Comparison of ENCODE assay signal across 20 cellular contexts in the genomic region with DNA sequence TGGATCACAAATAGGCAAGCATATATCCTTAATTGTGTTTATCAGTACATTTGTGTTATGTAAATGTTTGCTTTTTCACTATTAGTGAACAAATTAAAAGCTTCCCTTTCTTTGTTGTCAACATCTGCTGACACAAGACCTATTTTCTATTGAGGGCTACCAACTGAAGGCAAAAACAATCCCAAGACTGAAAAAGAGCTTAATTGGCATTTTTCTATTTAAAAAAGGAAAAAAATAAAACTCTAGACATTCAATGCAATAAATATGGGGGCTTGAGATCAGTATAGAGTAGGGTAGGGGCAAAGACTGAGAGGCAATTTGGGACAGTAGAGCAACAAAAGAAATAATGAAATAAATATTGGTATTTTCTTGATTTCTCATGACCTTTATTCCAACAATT. TPM values are rescaled to one million over a fixed set of nuclear protein-coding genes. Genes with fewer than 3 reads are reported as not detected.
DNase-seq lines count a peak whose midpoint lies in the region; ATAC-seq, FAIRE-seq and TF ChIP-seq lines count a peak whose summit lies in the region.
"Had no signal": no experiment of that assay in that cellular context is flagged by ENCODE, and none has a peak within 500 bp of the region (broad histone marks: within the 10 kb centered on the region; RNA-seq: fewer than 3 reads in every experiment).

No MANE protein-coding gene starts in this region.

- TF ChIP-seq CTCF in HepG2 (CRISPR knock-in tag; IDR thresholded peaks at IDR 0.05) (no peak), right lobe of liver (IDR thresholded peaks at IDR 0.05) (no peak), K562 (IDR thresholded peaks at IDR 0.05 in 2 of 3, conservative IDR thresholded peaks at IDR 0.05 in 1 of 3; ENCODE audit: insufficient read depth in 2 of 3, low read depth in 1 of 3, low read length in 3 of 3) (no peak), left lung (IDR thresholded peaks at IDR 0.05) (no peak), upper lobe of right lung (IDR thresholded peaks at IDR 0.05) (no peak), spleen (IDR thresholded peaks at IDR 0.05 in 8 of 11, conservative IDR thresholded peaks at IDR 0.05 in 3 of 11) (no peak)

- H3K27me3 ChIP-seq in HepG2 (ENCODE audit: control insufficient read depth in 1 of 2, insufficient read depth in 2 of 2, low read length in 2 of 2) = no peaks in the 10 kb centered on the region
- H3K27me3 ChIP-seq in right lobe of liver = no peaks in the 10 kb centered on the region
- no peaks in the 10 kb centered on the region for H3K27me3 ChIP-seq in K562 (ENCODE audit: control insufficient read depth in 2 of 2, insufficient read depth in 2 of 2, low read length in 2 of 2)
- H3K27me3 ChIP-seq in left lung = no peaks in the 10 kb centered on the region
- no peaks in the 10 kb centered on the region for H3K27me3 ChIP-seq in upper lobe of right lung
- no peaks in the 10 kb centered on the region for H3K27me3 ChIP-seq in spleen (replicated peaks in 1 of 7)

- in situ Hi-C loops in HepG2 (cut with HindIII; ENCODE audit: extremely low pct_ligation_motif_present, low pct_unique_long_range_greater_than_20kb) (no loop called here), K562 (cut with MboI) (no loop called here)

- H3K27ac ChIP-seq in HepG2 (ENCODE audit: extremely low read length, insufficient read depth, low read length) = no peak overlapping the region
- no peak overlapping the region for H3K27ac ChIP-seq in right lobe of liver
- H3K27ac ChIP-seq in K562 (ENCODE audit: extremely low read depth, low read depth, low read length) = no peak overlapping the region
- peak overlapping the region; percentile 67 to 77 for H3K27ac ChIP-seq in left lung
- H3K27ac ChIP-seq in upper lobe of right lung = peak overlapping the region; percentile 55
- H3K27ac ChIP-seq in spleen = peak overlapping the region in 2 of 8 donors; percentile 59 to 76
- H3K27ac ChIP-seq: C4-2B had no signal

- H3K4me3 ChIP-seq in HepG2 (replicated peaks in 1 of 3; ENCODE audit: insufficient read depth in 1 of 3, low read depth in 2 of 3, low read length in 3 of 3) (no peak overlapping the region), right lobe of liver (no peak overlapping the region), K562 (no peak overlapping the region), left lung (no peak overlapping the region), upper lobe of right lung (peak overlapping the region; percentile 12), spleen (peak overlapping the region in 1 of 8 donors; percentile 2)
- H3K4me3 ChIP-seq: GM23338 had no signal

- no TSS peak for BruUV-seq in HepG2 (replicated peaks; lab: Mats Ljungman, UMichigan)
- no TSS peak for BruUV-seq in K562 (replicated peaks; lab: Mats Ljungman, UMichigan)

- H2AFZ ChIP-seq in HepG2 (ENCODE audit: low read length) = no peak overlapping the region
- H2AFZ ChIP-seq in K562 (ENCODE audit: low read depth, low read length) = no peak overlapping the region
- H2AFZ ChIP-seq: GM23338 had no signal

- TF ChIP-seq EP300 in HepG2 (IDR thresholded peaks at IDR 0.05; ENCODE audit: low read depth in 2 of 2, low read length in 2 of 2) = no peak
- no peak for TF ChIP-seq EP300 in HepG2 (CRISPR knock-in tag; IDR thresholded peaks at IDR 0.05; ENCODE audit: borderline replicate concordance)
- TF ChIP-seq EP300 in K562 (IDR thresholded peaks at IDR 0.05; ENCODE audit: low read length) = no peak

- TF ChIP-seq RAD21 in HepG2 (CRISPR knock-in tag; IDR thresholded peaks at IDR 0.05) (no peak), K562 (CRISPR knock-in tag; conservative IDR thresholded peaks at IDR 0.05 in 1 of 2, IDR thresholded peaks at IDR 0.05 in 1 of 2) (no peak)

- H3K4me1 ChIP-seq in HepG2 (ENCODE audit: insufficient read depth, low read length) (peaks cover 32% of the 10 kb centered on the region), right lobe of liver (peaks cover 0 to 5% (median 0%) of the 10 kb centered on the region in 4 donors), K562 (replicated peaks in 1 of 2; ENCODE audit: control insufficient read depth in 2 of 2, insufficient read depth in 2 of 2, low read length in 2 of 2) (no peaks in the 10 kb centered on the region; a peak in 1 of 5 replicates), left lung (peaks cover 18 to 28% of the 10 kb centered on the region in 2 donors), upper lobe of right lung (peaks cover 25% of the 10 kb centered on the region), spleen (peaks cover 0 to 12% (median 5%) of the 10 kb centered on the region in 6 donors)

- H3K79me2 ChIP-seq in HepG2 (ENCODE audit: insufficient read depth, low read length) (no peaks in the 10 kb centered on the region), K562 (ENCODE audit: control insufficient read depth, insufficient read depth, low read length) (no peaks in the 10 kb centered on the region)

- DNase-seq in HepG2 (ENCODE audit: low spot score) (no peak), right lobe of liver (no peak), K562 (ENCODE audit: extremely low read depth in 1 of 4, low spot score in 3 of 4) (no peak), left lung (no peak), upper lobe of right lung (no peak), spleen (no peak), EL (no peak), SHP77 (lab: John Stamatoyannopoulos, UW) (no peak)
- DNase-seq: ACHN; Caco-2; CD4-positive, alpha-beta T cell; GDM1; HCEC 1CT had no signal

- H4K20me1 ChIP-seq in HepG2 (ENCODE audit: insufficient read depth, low read length) = no peaks in the 10 kb centered on the region
- no peaks in the 10 kb centered on the region; the same call in 1 of the 2 replicates for H4K20me1 ChIP-seq in K562 (replicated peaks; ENCODE audit: control insufficient read depth, insufficient read depth, low read length)

- H3K9ac ChIP-seq in HepG2 (ENCODE audit: insufficient read depth, low read depth, low read length) (no peak overlapping the region), K562 (ENCODE audit: insufficient read depth in 1 of 2, low read depth in 2 of 2, low read length in 2 of 2) (no peak overlapping the region)

- no peaks in the 10 kb centered on the region for H3K9me3 ChIP-seq in HepG2 (ENCODE audit: low read length)
- no peaks in the 10 kb centered on the region for H3K9me3 ChIP-seq in right lobe of liver
- no peaks in the 10 kb centered on the region for H3K9me3 ChIP-seq in K562 (replicated peaks; ENCODE audit: control insufficient read depth, insufficient read depth, low read depth, low read length)
- no peaks in the 10 kb centered on the region for H3K9me3 ChIP-seq in left lung
- H3K9me3 ChIP-seq in upper lobe of right lung = no peaks in the 10 kb centered on the region
- H3K9me3 ChIP-seq in spleen = no peaks in the 10 kb centered on the region
- H3K9me3 ChIP-seq: Caco-2 had no signal

- intact Hi-C loops in HepG2 (cut with micrococcal nuclease; ENCODE audit: unreplicated experiment) (loop anchor here (5.0 kb wide), 1 partner anchor 104 kb away; no protein-coding TSS in a partner anchor), right lobe of liver (cut with DNase I) (no loop called here), K562 (cut with micrococcal nuclease) (no loop called here), left lung (cut with DNase I) (no loop called here), upper lobe of right lung (cut with DNase I) (no loop called here), spleen (cut with DNase I; ENCODE audit: low total_unique reads) (no loop called here)

- CTCF ChIA-PET in HepG2 (lab: Yijun Ruan, JAX; ENCODE audit: low intra/inter-chr PET ratio, low total read pairs) = no interaction called here
- CTCF ChIA-PET in K562 (lab: Yijun Ruan, JAX; ENCODE audit: low intra/inter-chr PET ratio) = no interaction called here

- H3K36me3 ChIP-seq in HepG2 (replicated peaks in 1 of 2; ENCODE audit: control insufficient read depth in 1 of 2, insufficient read depth in 2 of 2, low read length in 2 of 2) = peaks cover 3 to 33% of the 10 kb centered on the region in 2 experiments; a peak in 4 of 5 replicates
- no peaks in the 10 kb centered on the region for H3K36me3 ChIP-seq in right lobe of liver
- H3K36me3 ChIP-seq in K562 (ENCODE audit: control insufficient read depth, insufficient read depth, low read length) = peaks cover 35% of the 10 kb centered on the region
- H3K36me3 ChIP-seq in left lung = peaks cover 0 to 15% of the 10 kb centered on the region in 2 donors
- H3K36me3 ChIP-seq in upper lobe of right lung = peaks cover 9% of the 10 kb centered on the region
- H3K36me3 ChIP-seq in spleen = peaks cover 0 to 60% (median 4%) of the 10 kb centered on the region in 6 donors

- FAIRE-seq in HepG2 (lab: Jason Lieb, UNC) (no peak), K562 (lab: Jason Lieb, UNC) (no peak)
- FAIRE-seq: D721Med, GM12892, GM18507, H54 had no signal

- no peak overlapping the region for H3K4me2 ChIP-seq in HepG2 (ENCODE audit: low read depth, low read length)
- no peak overlapping the region for H3K4me2 ChIP-seq in K562 (ENCODE audit: insufficient read depth, low read length)
- H3K4me2 ChIP-seq: GM23338 had no signal

- no peaks in the 10 kb centered on the region for H3K9me1 ChIP-seq in K562 (ENCODE audit: control insufficient read depth, insufficient read depth, low read length)

- POLR2A ChIA-PET in HepG2 (lab: Yijun Ruan, JAX) = no interaction called here
- POLR2A ChIA-PET in K562 (lab: Yijun Ruan, JAX) = no interaction called here

- no peak for ATAC-seq in HepG2
- ATAC-seq in right lobe of liver = no peak
- no peak for ATAC-seq in K562
- ATAC-seq in left lung = no peak
- ATAC-seq in upper lobe of right lung = no peak
- ATAC-seq: GM23338 had no signal

- TF ChIP-seq POLR2A in HepG2 (IDR thresholded peaks at IDR 0.05; ENCODE audit: insufficient read depth in 1 of 2, low read depth in 2 of 2, low read length in 2 of 2) = no peak
- no peak for TF ChIP-seq POLR2A in right lobe of liver (IDR thresholded peaks at IDR 0.05)
- TF ChIP-seq POLR2A in K562 (conservative IDR thresholded peaks at IDR 0.05) = no peak
- TF ChIP-seq POLR2A in spleen (IDR thresholded peaks at IDR 0.05) = no peak

RNA-seq across cellular contexts. Expression of a gene that starts 24.2 kb away (rescaled TPM):
- total RNA-seq in HepG2 (2016; rRNA removed; fragmentation: Illumina TruSeq; extraction: Trizol) = not detected in 2 replicates
- total RNA-seq in HepG2 (2016; cell fraction: cytosol; rRNA removed; fragmentation: Illumina TruSeq; extraction: Trizol; ENCODE audit: low read depth) = not detected in 2 replicates
- total RNA-seq in HepG2 (2016; cell fraction: insoluble cytoplasmic fraction; rRNA removed; fragmentation: Illumina TruSeq; extraction: Trizol) = not detected in 2 replicates
- total RNA-seq in HepG2 (2016; cell fraction: membrane; rRNA removed; fragmentation: Illumina TruSeq; extraction: Trizol) = not detected in 2 replicates
- total RNA-seq in HepG2 (2016; cell fraction: nucleus; rRNA removed; fragmentation: Illumina TruSeq; extraction: Trizol) = not detected in 2 replicates
- not detected in 2 replicates for polyA plus RNA-seq in HepG2 (2011; rRNA removed)
- not detected in 2 replicates for polyA plus RNA-seq in HepG2 (2011; cell fraction: cytosol; rRNA removed)
- not detected in 2 replicates for polyA plus RNA-seq in HepG2 (2011; cell fraction: nucleus; rRNA removed)
- polyA plus RNA-seq in HepG2 (2012) = 0.24 TPM in 1 of 2 replicates, not detected in the other
- not detected in 2 replicates for polyA plus RNA-seq in HepG2 (2016; cell fraction: cytosol; fragmentation: Illumina TruSeq; extraction: Trizol; ENCODE audit: low read depth)
- polyA plus RNA-seq in HepG2 (2016; cell fraction: insoluble cytoplasmic fraction; fragmentation: Illumina TruSeq; extraction: Trizol; ENCODE audit: low read depth) = not detected in 2 replicates
- not detected in 2 replicates for polyA plus RNA-seq in HepG2 (2016; cell fraction: membrane; fragmentation: Illumina TruSeq; extraction: Trizol; ENCODE audit: low read depth)
- polyA plus RNA-seq in HepG2 (2016; cell fraction: nucleus; fragmentation: Illumina TruSeq; extraction: Trizol; ENCODE audit: insufficient read depth, low read depth) = not detected in 2 replicates
- polyA minus RNA-seq in HepG2 (2011; rRNA and poly(A)+ RNA removed; ENCODE audit: low replicate concordance) = not detected in 2 replicates
- polyA minus RNA-seq in HepG2 (2011; cell fraction: cytosol; rRNA and poly(A)+ RNA removed) = not detected in 2 replicates
- 0.37 TPM in 1 of 2 replicates, not detected in the other for polyA minus RNA-seq in HepG2 (2011; cell fraction: nucleus; rRNA and poly(A)+ RNA removed)
- under 1 TPM in 2 of 6 experiments, not detected in 4; 0.29 to 0.62 TPM for total RNA-seq in right lobe of liver
- not detected in 2 replicates for total RNA-seq in K562 (2011; cell fraction: chromatin; rRNA removed; ENCODE audit: low replicate concordance)
- total RNA-seq in K562 (2011; cell fraction: nucleolus; rRNA removed) = not detected in 2 replicates
- not detected in 2 replicates for total RNA-seq in K562 (2011; cell fraction: nucleoplasm; rRNA removed)
- total RNA-seq in K562 (2014; rRNA removed) = not detected in 2 replicates
- not detected in 2 replicates for total RNA-seq in K562 (2014; rRNA removed; fragmentation: Illumina TruSeq; extraction: Trizol)
- total RNA-seq in K562 (2015; rRNA removed; fragmentation: Illumina TruSeq; extraction: Trizol) = 0.11 TPM in 1 of 2 replicates, not detected in the other
- not detected in 2 replicates for total RNA-seq in K562 (2021)
- polyA plus RNA-seq in K562 (2011; rRNA removed) = 0.03 TPM in 1 of 2 replicates, not detected in the other
- not detected in 2 replicates for polyA plus RNA-seq in K562 (2011; cell fraction: cytosol; rRNA removed)
- polyA plus RNA-seq in K562 (2011; cell fraction: nucleus; rRNA removed) = 0.06 TPM in 2 replicates
- 0.20 and 0.61 TPM in 2 replicates for polyA plus RNA-seq in K562 (2012)
- polyA plus RNA-seq in K562 (2014; fragmentation: Illumina TruSeq; extraction: Trizol) = not detected in 2 replicates
- under 1 TPM in 1 of 2 experiments, not detected in 1; 0.41 TPM for polyA plus RNA-seq in K562 (2014; fragmentation: Nextera tagmentation; extraction: Ambion mirVana)
- polyA plus RNA-seq in K562 (2014; rRNA removed) = not detected in 2 replicates
- polyA minus RNA-seq in K562 (2011; rRNA and poly(A)+ RNA removed) = 0.07 TPM in 1 of 2 replicates, not detected in the other
- polyA minus RNA-seq in K562 (2011; cell fraction: cytosol; rRNA and poly(A)+ RNA removed) = not detected in 2 replicates
- polyA minus RNA-seq in K562 (2011; cell fraction: nucleus; rRNA and poly(A)+ RNA removed) = 0.11 and 0.27 TPM in 2 replicates
- 10 to 100 TPM in 1 of 2 donors, 1 to 10 TPM in 1; 5.0 to 10.7 TPM for total RNA-seq in left lung
- total RNA-seq in upper lobe of right lung = 10.3 TPM
- total RNA-seq in spleen = 10 to 100 TPM in 1 of 7 donors, 1 to 10 TPM in 3, under 1 TPM in 2, not detected in 1; 0.44 to 14.5 (median 4.3) TPM
- 1 to 10 TPM in 1 of 3 donors, under 1 TPM in 2; 0.41 to 7.3 (median 0.94) TPM for polyA plus RNA-seq in spleen
- total RNA-seq: A172, Caco-2, GM23338 had no signal

RNA-seq across cellular contexts. Expression of a gene that starts 41.1 kb away (rescaled TPM):
- not detected in 2 replicates for total RNA-seq in HepG2 (2016; rRNA removed; fragmentation: Illumina TruSeq; extraction: Trizol)
- total RNA-seq in HepG2 (2016; cell fraction: cytosol; rRNA removed; fragmentation: Illumina TruSeq; extraction: Trizol; ENCODE audit: low read depth) = not detected in 2 replicates
- total RNA-seq in HepG2 (2016; cell fraction: insoluble cytoplasmic fraction; rRNA removed; fragmentation: Illumina TruSeq; extraction: Trizol) = not detected in 2 replicates
- total RNA-seq in HepG2 (2016; cell fraction: membrane; rRNA removed; fragmentation: Illumina TruSeq; extraction: Trizol) = not detected in 2 replicates
- not detected in 2 replicates for total RNA-seq in HepG2 (2016; cell fraction: nucleus; rRNA removed; fragmentation: Illumina TruSeq; extraction: Trizol)
- not detected in 2 replicates for polyA plus RNA-seq in HepG2 (2011; rRNA removed)
- polyA plus RNA-seq in HepG2 (2011; cell fraction: cytosol; rRNA removed) = not detected in 2 replicates
- not detected in 2 replicates for polyA plus RNA-seq in HepG2 (2011; cell fraction: nucleus; rRNA removed)
- polyA plus RNA-seq in HepG2 (2012) = not detected in 2 replicates
- polyA plus RNA-seq in HepG2 (2016; cell fraction: cytosol; fragmentation: Illumina TruSeq; extraction: Trizol; ENCODE audit: low read depth) = not detected in 2 replicates
- polyA plus RNA-seq in HepG2 (2016; cell fraction: insoluble cytoplasmic fraction; fragmentation: Illumina TruSeq; extraction: Trizol; ENCODE audit: low read depth) = not detected in 2 replicates
- not detected in 2 replicates for polyA plus RNA-seq in HepG2 (2016; cell fraction: membrane; fragmentation: Illumina TruSeq; extraction: Trizol; ENCODE audit: low read depth)
- polyA plus RNA-seq in HepG2 (2016; cell fraction: nucleus; fragmentation: Illumina TruSeq; extraction: Trizol; ENCODE audit: insufficient read depth, low read depth) = not detected in 2 replicates
- not detected in 2 replicates for polyA minus RNA-seq in HepG2 (2011; rRNA and poly(A)+ RNA removed; ENCODE audit: low replicate concordance)
- not detected in 2 replicates for polyA minus RNA-seq in HepG2 (2011; cell fraction: cytosol; rRNA and poly(A)+ RNA removed)
- 0.13 TPM in 1 of 2 replicates, not detected in the other for polyA minus RNA-seq in HepG2 (2011; cell fraction: nucleus; rRNA and poly(A)+ RNA removed)
- total RNA-seq in right lobe of liver = 1 to 10 TPM; 1.5 to 9.4 (median 4.9) TPM
- total RNA-seq in K562 (2011; cell fraction: chromatin; rRNA removed; ENCODE audit: low replicate concordance) = 0.37 and 1.3 TPM in 2 replicates
- total RNA-seq in K562 (2011; cell fraction: nucleolus; rRNA removed) = 0.33 and 0.39 TPM in 2 replicates
- total RNA-seq in K562 (2011; cell fraction: nucleoplasm; rRNA removed) = 0.51 and 1.5 TPM in 2 replicates
- total RNA-seq in K562 (2014; rRNA removed) = 0.54 and 0.82 TPM in 2 replicates
- 1.9 and 2.1 TPM in 2 replicates for total RNA-seq in K562 (2014; rRNA removed; fragmentation: Illumina TruSeq; extraction: Trizol)
- 8.0 TPM in 2 replicates for total RNA-seq in K562 (2015; rRNA removed; fragmentation: Illumina TruSeq; extraction: Trizol)
- total RNA-seq in K562 (2021) = 1.7 and 2.0 TPM in 2 replicates
- 2.5 and 3.4 TPM in 2 replicates for polyA plus RNA-seq in K562 (2011; rRNA removed)
- polyA plus RNA-seq in K562 (2011; cell fraction: cytosol; rRNA removed) = 0.79 and 2.7 TPM in 2 replicates
- polyA plus RNA-seq in K562 (2011; cell fraction: nucleus; rRNA removed) = 0.61 and 1.4 TPM in 2 replicates
- polyA plus RNA-seq in K562 (2012) = 6.7 and 20.3 TPM in 2 replicates
- polyA plus RNA-seq in K562 (2014; fragmentation: Illumina TruSeq; extraction: Trizol) = 6.5 and 7.1 TPM in 2 replicates
- 1 to 10 TPM; 1.7 to 2.9 TPM for polyA plus RNA-seq in K562 (2014; fragmentation: Nextera tagmentation; extraction: Ambion mirVana)
- 2.5 and 3.9 TPM in 2 replicates for polyA plus RNA-seq in K562 (2014; rRNA removed)
- 0.91 and 1.6 TPM in 2 replicates for polyA minus RNA-seq in K562 (2011; rRNA and poly(A)+ RNA removed)
- polyA minus RNA-seq in K562 (2011; cell fraction: cytosol; rRNA and poly(A)+ RNA removed) = not detected in 2 replicates
- 0.27 and 0.44 TPM in 2 replicates for polyA minus RNA-seq in K562 (2011; cell fraction: nucleus; rRNA and poly(A)+ RNA removed)
- total RNA-seq in left lung = 10 to 100 TPM; 25.1 to 80.4 TPM
- total RNA-seq in upper lobe of right lung = 87.9 TPM
- total RNA-seq in spleen = 100 to 1,000 TPM; 115 to 220 (median 166) TPM
- 100 to 1,000 TPM; 109 to 154 (median 123) TPM for polyA plus RNA-seq in spleen
- total RNA-seq: Caco-2, GM23338 had no signal

RNA-seq across cellular contexts. Expression of a gene that starts 48.6 kb away (rescaled TPM):
- not detected in 2 replicates for total RNA-seq in HepG2 (2016; rRNA removed; fragmentation: Illumina TruSeq; extraction: Trizol)
- total RNA-seq in HepG2 (2016; cell fraction: cytosol; rRNA removed; fragmentation: Illumina TruSeq; extraction: Trizol; ENCODE audit: low read depth) = not detected in 2 replicates
- total RNA-seq in HepG2 (2016; cell fraction: insoluble cytoplasmic fraction; rRNA removed; fragmentation: Illumina TruSeq; extraction: Trizol) = not detected in 2 replicates
- not detected in 2 replicates for total RNA-seq in HepG2 (2016; cell fraction: membrane; rRNA removed; fragmentation: Illumina TruSeq; extraction: Trizol)
- not detected in 2 replicates for total RNA-seq in HepG2 (2016; cell fraction: nucleus; rRNA removed; fragmentation: Illumina TruSeq; extraction: Trizol)
- not detected in 2 replicates for polyA plus RNA-seq in HepG2 (2011; rRNA removed)
- polyA plus RNA-seq in HepG2 (2011; cell fraction: cytosol; rRNA removed) = not detected in 2 replicates
- not detected in 2 replicates for polyA plus RNA-seq in HepG2 (2011; cell fraction: nucleus; rRNA removed)
- polyA plus RNA-seq in HepG2 (2012) = not detected in 2 replicates
- polyA plus RNA-seq in HepG2 (2016; cell fraction: cytosol; fragmentation: Illumina TruSeq; extraction: Trizol; ENCODE audit: low read depth) = not detected in 2 replicates
- polyA plus RNA-seq in HepG2 (2016; cell fraction: insoluble cytoplasmic fraction; fragmentation: Illumina TruSeq; extraction: Trizol; ENCODE audit: low read depth) = not detected in 2 replicates
- not detected in 2 replicates for polyA plus RNA-seq in HepG2 (2016; cell fraction: membrane; fragmentation: Illumina TruSeq; extraction: Trizol; ENCODE audit: low read depth)
- not detected in 2 replicates for polyA plus RNA-seq in HepG2 (2016; cell fraction: nucleus; fragmentation: Illumina TruSeq; extraction: Trizol; ENCODE audit: insufficient read depth, low read depth)
- polyA minus RNA-seq in HepG2 (2011; rRNA and poly(A)+ RNA removed; ENCODE audit: low replicate concordance) = not detected in 2 replicates
- polyA minus RNA-seq in HepG2 (2011; cell fraction: cytosol; rRNA and poly(A)+ RNA removed) = not detected in 2 replicates
- polyA minus RNA-seq in HepG2 (2011; cell fraction: nucleus; rRNA and poly(A)+ RNA removed) = not detected in 2 replicates
- 1 to 10 TPM in 5 of 6 experiments, under 1 TPM in 1; 0.26 to 5.5 (median 2.4) TPM for total RNA-seq in right lobe of liver
- total RNA-seq in K562 (2011; cell fraction: chromatin; rRNA removed; ENCODE audit: low replicate concordance) = not detected in 2 replicates
- not detected in 2 replicates for total RNA-seq in K562 (2011; cell fraction: nucleolus; rRNA removed)
- total RNA-seq in K562 (2011; cell fraction: nucleoplasm; rRNA removed) = not detected in 2 replicates
- total RNA-seq in K562 (2014; rRNA removed) = not detected in 2 replicates
- 0.16 TPM in 1 of 2 replicates, not detected in the other for total RNA-seq in K562 (2014; rRNA removed; fragmentation: Illumina TruSeq; extraction: Trizol)
- total RNA-seq in K562 (2015; rRNA removed; fragmentation: Illumina TruSeq; extraction: Trizol) = 0.38 TPM in 1 of 2 replicates, not detected in the other
- total RNA-seq in K562 (2021) = 0.13 TPM in 2 replicates
- polyA plus RNA-seq in K562 (2011; rRNA removed) = 0.06 and 0.08 TPM in 2 replicates
- polyA plus RNA-seq in K562 (2011; cell fraction: cytosol; rRNA removed) = not detected in 2 replicates
- polyA plus RNA-seq in K562 (2011; cell fraction: nucleus; rRNA removed) = not detected in 2 replicates
- 0.10 and 0.22 TPM in 2 replicates for polyA plus RNA-seq in K562 (2012)
- polyA plus RNA-seq in K562 (2014; fragmentation: Illumina TruSeq; extraction: Trizol) = 0.10 TPM in 1 of 2 replicates, not detected in the other
- under 1 TPM; 0.17 to 0.37 TPM for polyA plus RNA-seq in K562 (2014; fragmentation: Nextera tagmentation; extraction: Ambion mirVana)
- polyA plus RNA-seq in K562 (2014; rRNA removed) = 0.20 TPM in 1 of 2 replicates, not detected in the other
- 0.11 TPM in 1 of 2 replicates, not detected in the other for polyA minus RNA-seq in K562 (2011; rRNA and poly(A)+ RNA removed)
- not detected in 2 replicates for polyA minus RNA-seq in K562 (2011; cell fraction: cytosol; rRNA and poly(A)+ RNA removed)
- polyA minus RNA-seq in K562 (2011; cell fraction: nucleus; rRNA and poly(A)+ RNA removed) = not detected in 2 replicates
- 10 to 100 TPM; 16.4 to 30.9 TPM for total RNA-seq in left lung
- 38.2 TPM for total RNA-seq in upper lobe of right lung
- total RNA-seq in spleen = 10 to 100 TPM; 27.0 to 52.8 (median 31.9) TPM
- polyA plus RNA-seq in spleen = 10 to 100 TPM; 46.8 to 79.7 (median 68.0) TPM
- total RNA-seq: Caco-2, GM23338 had no signal

Comparison
In these comparisons a context has a peak if more than half of its experiments do, and no peak if none do; other contexts are left out.
1. H3K27ac ChIP-seq: peak in left lung (2 of 2) and upper lobe of right lung (single experiment); none in HepG2 (single experiment), right lobe of liver (0 of 3) and K562 (single experiment).